In genomic region chr5:75079346-75079745, GRCh38 we compare ENCODE assay signal across 2 cellular contexts. TPM values are rescaled to one million over a fixed set of nuclear protein-coding genes. Genes with fewer than 3 reads are reported as not detected.
"Had no signal": no experiment of that assay in that cellular context is flagged by ENCODE, and none has a peak within 500 bp of the region (broad histone marks: within the 10 kb centered on the region; RNA-seq: fewer than 3 reads in every experiment).

No MANE protein-coding gene starts in this region.

RNA-seq across cellular contexts. Expression of gene GCNT4, which starts 27.0 kb away (rescaled TPM):
- total RNA-seq: OCI-LY7, RPMI7951 had no signal
